Comparison of ENCODE assay signal across 8 cellular contexts in genomic region chr15:75694241-75695182, GRCh38. TPM values are rescaled to one million over a fixed set of nuclear protein-coding genes. Genes with fewer than 3 reads are reported as not detected.
DNase-seq lines count a peak whose midpoint lies in the region; ATAC-seq and TF ChIP-seq lines count a peak whose summit lies in the region.

No MANE protein-coding gene starts in this region.

- H3K9ac ChIP-seq in IMR-90 (ENCODE audit: low read depth, low read length): peak overlapping the region; percentile 58; the same call in 1 of the 2 replicates

- H3K79me1 ChIP-seq in IMR-90 (ENCODE audit: low read depth in 1 of 2, low read length in 2 of 2): peaks cover 11 to 57% of the 10 kb centered on the region in 2 experiments

- intact Hi-C loops in IMR-90 (cut with micrococcal nuclease) (loop anchor here (2.0 kb wide), 2 partner anchors 38 to 108 kb away; no protein-coding TSS in a partner anchor), esophagus squamous epithelium (cut with DNase I) (loop anchor here (5.0 kb wide), 1 partner anchor 103 kb away; no protein-coding TSS in a partner anchor)

- peaks cover 8% of the 10 kb centered on the region; the same call in 1 of the 2 replicates for H4K20me1 ChIP-seq in IMR-90 (ENCODE audit: insufficient read depth, low read length)

- CTCF ChIA-PET in IMR-90 (lab: Yijun Ruan, JAX): interaction anchor here (0.6 to 1.4 kb wide), 3 partner anchors 13 to 103 kb away, joined by 3 to 4 read pairs (median 3); a partner anchor contains a TSS

- peak overlapping the region; percentile 94; the same call in 1 of the 3 replicates for H2BK15ac ChIP-seq in IMR-90 (ENCODE audit: low read depth, low read length)

- peak overlapping the region; percentile 89; the same call in 1 of the 2 replicates for H2BK20ac ChIP-seq in IMR-90 (ENCODE audit: low read depth, low read length)

- H3K27ac ChIP-seq in IMR-90 (ENCODE audit: insufficient read depth, low read length) (peak overlapping the region; percentile 91), esophagus squamous epithelium (peak overlapping the region; percentile 63 to 92 (median 86))

- H3K36me3 ChIP-seq in IMR-90 (ENCODE audit: control insufficient read depth, insufficient read depth, low read length): peaks cover 2% of the 10 kb centered on the region; the same call in 1 of the 2 replicates
- no peaks in the 10 kb centered on the region for H3K36me3 ChIP-seq in esophagus squamous epithelium

- DNase-seq in EH (ENCODE audit: low read depth) (peak; percentile 100), IMR-90 (peak; percentile 99), SKM-1 (lab: John Stamatoyannopoulos, UW; ENCODE audit: unreplicated experiment) (peak; percentile 13), esophagus squamous epithelium (lab: John Stamatoyannopoulos, UW) (peak; percentile 15), myocyte (ENCODE audit: low read depth) (peak; percentile 99), NCI-H187 treated with DMSO at 0.1 percent for 48 hours (lab: John Stamatoyannopoulos, UW) (no peak)

- H3K4me1 ChIP-seq in IMR-90 (ENCODE audit: control insufficient read depth, insufficient read depth, low read length): peaks cover 25% of the 10 kb centered on the region
- peaks cover 46 to 69% (median 60%) of the 10 kb centered on the region in 3 donors for H3K4me1 ChIP-seq in esophagus squamous epithelium

- dilution Hi-C loops in IMR-90 (cut with HindIII; ENCODE audit: low sequenced_read_pairs, unreplicated experiment): no loop called here

- H2AK5ac ChIP-seq in IMR-90 (ENCODE audit: low read depth, low read length): peak overlapping the region; percentile 93

- H2AFZ ChIP-seq in IMR-90 (replicated peaks; ENCODE audit: low read length, poor library complexity): peak overlapping the region; percentile 69

- H3K56ac ChIP-seq in IMR-90 (ENCODE audit: extremely low read depth, insufficient read depth, low read length): peak overlapping the region; percentile 67

- peak; percentile 30 for TF ChIP-seq RAD21 in IMR-90 (IDR thresholded peaks at IDR 0.05; ENCODE audit: low read length)

- WGBS in IMR-90 (ENCODE audit: extremely low coverage in 2 of 2, insufficient read length in 1 of 2), 2 experiments: 0% methylated on average over 5 of the region's 20 CpGs; no CpG with 5 or more reads in 1 of the 2 experiments
- 11 to 15% methylated on average over 9 to 11 of the region's 20 CpGs for WGBS in esophagus squamous epithelium, 2 donors

- H3K27me3 ChIP-seq in IMR-90 (ENCODE audit: control insufficient read depth, insufficient read depth, low read length) (no peaks in the 10 kb centered on the region), esophagus squamous epithelium (peaks cover 0 to 83% (median 0%) of the 10 kb centered on the region in 4 donors)

- H3K23ac ChIP-seq in IMR-90 (ENCODE audit: low read depth, low read length): peak overlapping the region; percentile 94

- peak overlapping the region; percentile 96; the same call in 1 of the 2 replicates for H3K14ac ChIP-seq in IMR-90 (replicated peaks; ENCODE audit: low read depth, low read length)

- ATAC-seq in IMR-90 (ENCODE audit: low read depth) (peak; percentile 98), GM19324 (IDR thresholded peaks at IDR 0.05; ENCODE audit: low FRiP score, unreplicated experiment) (no peak), HG03439 (IDR thresholded peaks at IDR 0.05; ENCODE audit: unreplicated experiment) (no peak)

- H2BK120ac ChIP-seq in IMR-90 (ENCODE audit: low read depth, low read length): peak overlapping the region; percentile 94

- H3K4ac ChIP-seq in IMR-90 (ENCODE audit: low read depth, low read length): peak overlapping the region; percentile 99

- H3K4me3 ChIP-seq in IMR-90 (ENCODE audit: insufficient read depth, low read depth, low read length) (no peak overlapping the region), esophagus squamous epithelium (no peak overlapping the region)

- in situ Hi-C loops in IMR-90 (cut with MboI; ENCODE audit: low sequenced_read_pairs): no loop called here

- peak overlapping the region; percentile 44 to 86 for H4K8ac ChIP-seq in IMR-90 (ENCODE audit: low read depth in 2 of 2, low read length in 2 of 2)

- peak; percentile 36 for TF ChIP-seq CTCF in IMR-90 (conservative IDR thresholded peaks at IDR 0.05; ENCODE audit: low read depth, low read length)
- peak in 4 of 6 experiments; percentile 25 to 50 (median 38) for TF ChIP-seq CTCF in esophagus squamous epithelium (IDR thresholded peaks at IDR 0.05)

- H2AK9ac ChIP-seq in IMR-90 (replicated peaks; ENCODE audit: low read depth, low read length, poor library complexity): peak overlapping the region; percentile 60

- BruUV-seq in IMR-90 (replicated peaks; lab: Mats Ljungman, UMichigan): no TSS peak

- TF ChIP-seq POLR2A in IMR-90 (IDR thresholded peaks at IDR 0.05; ENCODE audit: low read depth, low read length): peak; percentile 21; the same call in 1 of the 2 replicates
- TF ChIP-seq POLR2A in esophagus squamous epithelium (IDR thresholded peaks at IDR 0.05): no peak

- peak overlapping the region; percentile 52 for H3K4me2 ChIP-seq in IMR-90 (ENCODE audit: low read depth, low read length)

- H3K18ac ChIP-seq in IMR-90 (ENCODE audit: low read depth, low read length): peak overlapping the region; percentile 73

- H3K9me3 ChIP-seq in IMR-90 (ENCODE audit: control insufficient read depth, insufficient read depth, low read length) (no peaks in the 10 kb centered on the region), esophagus squamous epithelium (no peaks in the 10 kb centered on the region)

- peaks cover 6% of the 10 kb centered on the region for H3K9me1 ChIP-seq in IMR-90 (ENCODE audit: insufficient read depth, low read length)

- POLR2A ChIA-PET in IMR-90 (lab: Charles Lee; ENCODE audit: unreplicated experiment): interaction anchor here (0.7 kb wide), 2 partner anchors 15 to 29 kb away, joined by 3 to 6 read pairs; a partner anchor contains a TSS

- H2BK5ac ChIP-seq in IMR-90 (ENCODE audit: low read depth, low read length, poor library complexity, severe bottlenecking): peak overlapping the region; percentile 93

- H4K5ac ChIP-seq in IMR-90 (ENCODE audit: low read depth, low read length): peak overlapping the region; percentile 35

- peak overlapping the region; percentile 92 for H4K91ac ChIP-seq in IMR-90 (ENCODE audit: insufficient read depth, low read depth, low read length)

TF ChIP-seq in IMR-90, 13 proteins besides CTCF, POLR2A, EP300 and RAD21:
- TF ChIP-seq FOS (IDR thresholded peaks at IDR 0.05; ENCODE audit: low read depth, low read length) (peak; percentile 84), BHLHE40 (IDR thresholded peaks at IDR 0.05; ENCODE audit: low read depth, low read length) (peak; percentile 67), MXI1 (IDR thresholded peaks at IDR 0.05; ENCODE audit: borderline replicate concordance, low read depth, low read length) (peak; percentile 81), MAZ (IDR thresholded peaks at IDR 0.05; ENCODE audit: borderline replicate concordance, low read depth, low read length) (peak; percentile 50; the same call in 1 of the 2 replicates), ELK1 (IDR thresholded peaks at IDR 0.05; ENCODE audit: borderline replicate concordance, low read depth, low read length) (no peak), MAFK (IDR thresholded peaks at IDR 0.05; ENCODE audit: low read depth, low read length) (peak; percentile 78), RCOR1 (IDR thresholded peaks at IDR 0.05; ENCODE audit: insufficient replicate concordance, low read length) (peak; percentile 80), CEBPB (IDR thresholded peaks at IDR 0.05; ENCODE audit: low read depth, low read length) (no peak), SMC3 (IDR thresholded peaks at IDR 0.05; ENCODE audit: low read depth, low read length) (peak; percentile 7; the same call in 1 of the 2 replicates), NFE2L2 (IDR thresholded peaks at IDR 0.05; ENCODE audit: low read depth, low read length) (no peak; the same call in 1 of the 2 replicates), RFX5 (IDR thresholded peaks at IDR 0.05; ENCODE audit: low read depth, low read length) (no peak), USF2 (IDR thresholded peaks at IDR 0.05; ENCODE audit: low read depth, low read length) (peak; percentile 59), CHD1 (IDR thresholded peaks at IDR 0.05; ENCODE audit: low read depth, low read length) (no peak)

RNA-seq across cellular contexts. Expression of gene CSPG4, which starts 18.1 kb away (rescaled TPM):
- total RNA-seq in IMR-90 (2012; rRNA removed) (12.4 and 14.7 TPM in 2 replicates), esophagus squamous epithelium (10 to 100 TPM in 1 of 4 donors, 1 to 10 TPM in 3; 2.9 to 13.4 (median 4.2) TPM), myocyte (6.2 and 19.6 TPM in 2 replicates)
- polyA plus RNA-seq in IMR-90 (2012; rRNA removed): 28.4 and 35.6 TPM in 2 replicates
- 15.6 and 23.3 TPM in 2 replicates for polyA plus RNA-seq in IMR-90 (2012; cell fraction: cytosol; rRNA removed)
- polyA plus RNA-seq in IMR-90 (2012; cell fraction: nucleus; rRNA removed; ENCODE audit: low replicate concordance): 24.1 and 69.4 TPM in 2 replicates
- polyA plus RNA-seq in myocyte (2012): 21.0 TPM

RNA-seq across cellular contexts. Expression of gene SNX33, which starts 46.8 kb away (rescaled TPM):
- total RNA-seq in IMR-90 (2012; rRNA removed) (11.9 and 12.7 TPM in 2 replicates), esophagus squamous epithelium (10 to 100 TPM; 20.3 to 36.4 (median 25.9) TPM), myocyte (17.0 and 19.5 TPM in 2 replicates)
- polyA plus RNA-seq in IMR-90 (2012; rRNA removed): 12.5 and 14.6 TPM in 2 replicates
- 5.1 and 11.2 TPM in 2 replicates for polyA plus RNA-seq in IMR-90 (2012; cell fraction: cytosol; rRNA removed)
- polyA plus RNA-seq in IMR-90 (2012; cell fraction: nucleus; rRNA removed; ENCODE audit: low replicate concordance): 27.3 and 29.8 TPM in 2 replicates
- 24.4 TPM for polyA plus RNA-seq in myocyte (2012)

RNA-seq across cellular contexts. Expression of gene IMP3, which starts 54.5 kb away (rescaled TPM):
- 42.1 and 84.7 TPM in 2 replicates for total RNA-seq in IMR-90 (2012; rRNA removed)
- 55.6 and 59.3 TPM in 2 replicates for polyA plus RNA-seq in IMR-90 (2012; rRNA removed)
- 111 and 209 TPM in 2 replicates for polyA plus RNA-seq in IMR-90 (2012; cell fraction: cytosol; rRNA removed)
- 38.5 and 123 TPM in 2 replicates for polyA plus RNA-seq in IMR-90 (2012; cell fraction: nucleus; rRNA removed; ENCODE audit: low replicate concordance)
- 100 to 1,000 TPM; 129 to 173 (median 140) TPM for total RNA-seq in esophagus squamous epithelium
- total RNA-seq in myocyte: 127 and 146 TPM in 2 replicates
- polyA plus RNA-seq in myocyte (2012): 52.5 TPM
